Comparison of ENCODE assay signal across 14 cellular contexts in the genomic region with DNA sequence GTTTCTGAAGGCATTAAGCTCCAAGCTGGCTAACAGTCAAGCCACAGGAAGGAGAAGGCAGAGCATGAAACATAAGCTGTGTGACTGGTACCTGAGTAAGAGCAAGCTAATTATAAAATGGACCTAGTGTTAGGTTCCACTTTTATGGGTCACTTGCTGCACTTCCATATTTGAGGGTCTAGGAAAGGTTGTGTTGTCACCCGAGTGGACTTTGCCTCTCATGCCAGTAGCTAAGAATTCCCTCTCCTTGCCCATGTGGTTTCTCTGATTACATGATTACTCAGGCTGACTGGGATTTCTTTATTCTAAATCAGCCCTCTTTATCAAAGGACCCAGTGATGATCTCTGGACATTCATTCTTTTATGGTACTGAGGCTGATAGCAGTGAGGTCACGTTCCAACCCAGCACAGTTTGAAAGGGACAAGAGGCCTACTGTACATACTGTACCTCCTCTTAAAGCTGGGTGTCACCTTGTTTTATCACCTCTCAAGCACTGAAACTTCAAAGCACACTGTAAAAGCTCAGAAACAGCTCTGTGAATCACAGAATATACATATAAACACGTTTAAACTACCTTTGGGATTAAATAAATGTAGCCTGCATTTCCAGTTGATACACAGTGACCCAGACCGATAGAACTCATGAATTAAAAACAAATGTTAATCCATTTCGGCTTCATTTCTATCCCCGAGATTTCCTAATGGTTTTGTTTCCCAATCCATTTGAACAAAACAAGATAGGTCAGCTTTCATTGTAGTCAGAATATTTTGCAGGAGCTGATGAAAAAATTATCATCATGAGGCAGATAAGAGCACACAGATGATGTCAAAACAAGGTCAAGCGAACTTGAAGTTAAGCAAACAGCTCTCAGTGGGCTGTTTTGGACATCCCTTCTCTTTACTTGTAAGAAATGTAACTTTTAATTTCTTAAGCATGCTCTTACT.
DNase-seq lines count a peak whose midpoint lies in the region; ATAC-seq and TF ChIP-seq lines count a peak whose summit lies in the region.
"Had no signal": no experiment of that assay in that cellular context is flagged by ENCODE, and none has a peak within 500 bp of the region (broad histone marks: within the 10 kb centered on the region; RNA-seq: fewer than 3 reads in every experiment).

No MANE protein-coding gene starts in this region.

- TF ChIP-seq CTCF in fibroblast of mammary gland (conservative IDR thresholded peaks at IDR 0.05; ENCODE audit: control insufficient read depth, insufficient read depth, low read depth, low read length) (no peak), omental fat pad (IDR thresholded peaks at IDR 0.05) (no peak)

- CTCF ChIA-PET in activated CD8-positive, alpha-beta memory T cell treated with anti-CD3 and anti-CD28 coated beads, Interleukin-2, amount 10 ng/mL, durations not matched to agents 7 days and 5 days (lab: Charles Lee), result interaction anchor here (1.2 to 2.0 kb wide), 2 partner anchors 30 kb away, joined by 3 to 5 read pairs; no protein-coding TSS in a partner anchor

- no peaks in the 10 kb centered on the region for H3K36me3 Mint-ChIP-seq in activated CD8-positive, alpha-beta memory T cell treated with anti-CD3 and anti-CD28 coated beads, Interleukin-2, amount 10 ng/mL, durations not matched to agents 7 days and 5 days
- no peaks in the 10 kb centered on the region for H3K36me3 Mint-ChIP-seq in activated naive CD8-positive, alpha-beta T cell treated with anti-CD3 and anti-CD28 coated beads, Interleukin-2, amount 50 U/mL, for 24 hours (ENCODE audit: low read depth)

- no peak overlapping the region for H3K4me3 Mint-ChIP-seq in activated CD8-positive, alpha-beta memory T cell treated with anti-CD3 and anti-CD28 coated beads, Interleukin-2, amount 10 ng/mL, durations not matched to agents 7 days and 5 days
- H3K4me3 Mint-ChIP-seq in activated naive CD8-positive, alpha-beta T cell treated with anti-CD3 and anti-CD28 coated beads, Interleukin-2, amount 50 U/mL, for 24 hours, result no peak overlapping the region
- H3K4me3 Mint-ChIP-seq: activated T-cell treated with anti-CD3 and anti-CD28 coated beads, Interleukin-2, amount 50 U/mL, for 72 hours had no signal

- H3K4me1 Mint-ChIP-seq in activated CD8-positive, alpha-beta memory T cell treated with anti-CD3 and anti-CD28 coated beads, Interleukin-2, amount 10 ng/mL, durations not matched to agents 7 days and 5 days, result no peaks in the 10 kb centered on the region
- H3K4me1 Mint-ChIP-seq in activated naive CD8-positive, alpha-beta T cell treated with anti-CD3 and anti-CD28 coated beads, Interleukin-2, amount 50 U/mL, for 24 hours, result no peaks in the 10 kb centered on the region

- no peaks in the 10 kb centered on the region for H3K9me3 Mint-ChIP-seq in activated CD8-positive, alpha-beta memory T cell treated with anti-CD3 and anti-CD28 coated beads, Interleukin-2, amount 10 ng/mL, durations not matched to agents 7 days and 5 days (ENCODE audit: low read depth)
- no peaks in the 10 kb centered on the region for H3K9me3 Mint-ChIP-seq in activated naive CD8-positive, alpha-beta T cell treated with anti-CD3 and anti-CD28 coated beads, Interleukin-2, amount 50 U/mL, for 24 hours
- H3K9me3 Mint-ChIP-seq: activated T-cell treated with anti-CD3 and anti-CD28 coated beads, Interleukin-2, amount 50 U/mL, for 72 hours had no signal

- peak; percentile 61 for ATAC-seq in omental fat pad (ENCODE audit: low FRiP score)
- no peak for ATAC-seq in activated CD8-positive, alpha-beta memory T cell treated with anti-CD3 and anti-CD28 coated beads, Interleukin-2, amount 10 ng/mL, durations not matched to agents 7 days and 5 days
- no peak for ATAC-seq in activated CD4-positive, CD25-positive, alpha-beta regulatory T cell treated with anti-CD3 and anti-CD28 coated beads, Interleukin-2, amount 50 U/mL, for 24 hours
- ATAC-seq in activated naive CD8-positive, alpha-beta T cell treated with anti-CD3 and anti-CD28 coated beads, Interleukin-2, amount 50 U/mL, for 24 hours, result no peak
- ATAC-seq: activated T-cell treated with anti-CD3 and anti-CD28 coated beads, Interleukin-2, amount 50 U/mL, for 72 hours had no signal

- no peak overlapping the region for H3K27ac Mint-ChIP-seq in activated CD8-positive, alpha-beta memory T cell treated with anti-CD3 and anti-CD28 coated beads, Interleukin-2, amount 10 ng/mL, durations not matched to agents 7 days and 5 days
- no peak overlapping the region for H3K27ac Mint-ChIP-seq in activated naive CD8-positive, alpha-beta T cell treated with anti-CD3 and anti-CD28 coated beads, Interleukin-2, amount 50 U/mL, for 24 hours
- H3K27ac Mint-ChIP-seq: activated T-cell treated with anti-CD3 and anti-CD28 coated beads, Interleukin-2, amount 50 U/mL, for 72 hours had no signal

- H3K27me3 Mint-ChIP-seq in activated CD8-positive, alpha-beta memory T cell treated with anti-CD3 and anti-CD28 coated beads, Interleukin-2, amount 10 ng/mL, durations not matched to agents 7 days and 5 days, result peaks cover 27% of the 10 kb centered on the region
- H3K27me3 Mint-ChIP-seq in activated naive CD8-positive, alpha-beta T cell treated with anti-CD3 and anti-CD28 coated beads, Interleukin-2, amount 50 U/mL, for 24 hours, result no peaks in the 10 kb centered on the region

- H3K4me3 ChIP-seq in fibroblast of mammary gland (ENCODE audit: control insufficient read depth, low read depth, low read length), result no peak overlapping the region
- H3K4me3 ChIP-seq: pancreas, upper lobe of left lung had no signal

- peak; percentile 34 for DNase-seq in GM03348 (ENCODE audit: low spot score)
- peak; percentile 93 for DNase-seq in RPMI7951 (ENCODE audit: low read depth)
- DNase-seq in fibroblast of mammary gland (ENCODE audit: low read depth), result peak; percentile 76
- no peak for DNase-seq in omental fat pad (ENCODE audit: low spot score)
- DNase-seq in activated CD8-positive, alpha-beta memory T cell treated with anti-CD3 and anti-CD28 coated beads, Interleukin-2, amount 10 ng/mL, durations not matched to agents 7 days and 5 days, result no peak
- DNase-seq in NCI-H1417 treated with DMSO at 0.1 percent for 48 hours (lab: John Stamatoyannopoulos, UW), result no peak
- DNase-seq in activated naive CD8-positive, alpha-beta T cell treated with anti-CD3 and anti-CD28 coated beads, Interleukin-2, amount 50 U/mL, for 24 hours, result no peak
- DNase-seq: activated T-cell treated with anti-CD3 and anti-CD28 coated beads, Interleukin-2, amount 50 U/mL, for 72 hours; islet precursor cell; NCI-H82; pancreas; T-helper 9 cell; upper lobe of left lung had no signal

Comparison
In these comparisons a context has a peak if more than half of its experiments do, and no peak if none do; other contexts are left out.
1. DNase-seq: peak in GM03348 (single experiment), RPMI7951 (single experiment) and fibroblast of mammary gland (single experiment); none in omental fat pad (single experiment), activated CD8-positive, alpha-beta memory T cell treated with anti-CD3 and anti-CD28 coated beads, Interleukin-2, amount 10 ng/mL, durations not matched to agents 7 days and 5 days (single experiment), NCI-H1417 treated with DMSO at 0.1 percent for 48 hours (single experiment) and activated naive CD8-positive, alpha-beta T cell treated with anti-CD3 and anti-CD28 coated beads, Interleukin-2, amount 50 U/mL, for 24 hours (single experiment).